ENCODE assay signal across 13 cellular contexts in genomic region chr9:135898634-135899407, GRCh38. TPM values are rescaled to one million over a fixed set of nuclear protein-coding genes. Genes with fewer than 3 reads are reported as not detected.
DNase-seq lines count a peak whose midpoint lies in the region; ATAC-seq and TF ChIP-seq lines count a peak whose summit lies in the region.
"Had no signal": no experiment of that assay in that cellular context is flagged by ENCODE, and none has a peak within 500 bp of the region (broad histone marks: within the 10 kb centered on the region; RNA-seq: fewer than 3 reads in every experiment).

No MANE protein-coding gene starts in this region.

- H3K9ac ChIP-seq in KMS-11 (no peak overlapping the region), smooth muscle cell (ENCODE audit: low read depth) (no peak overlapping the region)

- no peaks in the 10 kb centered on the region for H3K9me3 Mint-ChIP-seq in activated naive CD4-positive, alpha-beta T cell treated with anti-CD3 and anti-CD28 coated beads, Interleukin-2, amount 50 U/mL, for 24 hours
- H3K9me3 Mint-ChIP-seq in osteocyte (ENCODE audit: unreplicated experiment): peaks cover 31% of the 10 kb centered on the region

- H3K4me3 Mint-ChIP-seq in activated naive CD4-positive, alpha-beta T cell treated with anti-CD3 and anti-CD28 coated beads, Interleukin-2, amount 50 U/mL, for 24 hours: peak overlapping the region; percentile 1
- no peak overlapping the region for H3K4me3 Mint-ChIP-seq in osteocyte (ENCODE audit: unreplicated experiment)
- H3K4me3 Mint-ChIP-seq: activated CD8-positive, alpha-beta memory T cell treated with anti-CD3 and anti-CD28 coated beads, Interleukin-2, amount 10 ng/mL, durations not matched to agents 7 days and 5 days; naive B cell had no signal

- H3K27me3 ChIP-seq in KMS-11 (ENCODE audit: insufficient read depth, low read depth): no peaks in the 10 kb centered on the region
- no peaks in the 10 kb centered on the region for H3K27me3 ChIP-seq in smooth muscle cell (ENCODE audit: low read depth)
- H3K27me3 ChIP-seq: BE2C, esophagus squamous epithelium had no signal

- no peak for ATAC-seq in HG02840 (IDR thresholded peaks at IDR 0.05; ENCODE audit: low FRiP score, unreplicated experiment)
- ATAC-seq: activated CD8-positive, alpha-beta memory T cell treated with anti-CD3 and anti-CD28 coated beads, Interleukin-2, amount 10 ng/mL, durations not matched to agents 7 days and 5 days had no signal

- no peaks in the 10 kb centered on the region for H3K27me3 Mint-ChIP-seq in activated naive CD4-positive, alpha-beta T cell treated with anti-CD3 and anti-CD28 coated beads, Interleukin-2, amount 50 U/mL, for 24 hours
- no peaks in the 10 kb centered on the region for H3K27me3 Mint-ChIP-seq in osteocyte (ENCODE audit: unreplicated experiment)
- H3K27me3 Mint-ChIP-seq: activated CD8-positive, alpha-beta memory T cell treated with anti-CD3 and anti-CD28 coated beads, Interleukin-2, amount 10 ng/mL, durations not matched to agents 7 days and 5 days; naive B cell had no signal

- H3K36me3 ChIP-seq in KMS-11 (ENCODE audit: insufficient read depth) (no peaks in the 10 kb centered on the region), smooth muscle cell (ENCODE audit: low read depth) (no peaks in the 10 kb centered on the region)

- H2AFZ ChIP-seq in KMS-11 (ENCODE audit: low read depth) (no peak overlapping the region), smooth muscle cell (ENCODE audit: low read depth) (no peak overlapping the region)

- H3K4me1 Mint-ChIP-seq in activated naive CD4-positive, alpha-beta T cell treated with anti-CD3 and anti-CD28 coated beads, Interleukin-2, amount 50 U/mL, for 24 hours: peaks cover 86% of the 10 kb centered on the region
- peaks cover 13% of the 10 kb centered on the region for H3K4me1 Mint-ChIP-seq in osteocyte (ENCODE audit: unreplicated experiment)

- peak overlapping the region; percentile 31; the same call in 1 of the 2 replicates for H3K4me2 ChIP-seq in KMS-11
- no peak overlapping the region for H3K4me2 ChIP-seq in smooth muscle cell

- peaks cover 66% of the 10 kb centered on the region; the same call in 1 of the 2 replicates for H3K79me2 ChIP-seq in KMS-11 (ENCODE audit: insufficient read depth, low read depth)
- H3K79me2 ChIP-seq in smooth muscle cell (ENCODE audit: low read depth): peaks cover 100% of the 10 kb centered on the region

- peaks cover 13% of the 10 kb centered on the region for H3K4me1 ChIP-seq in KMS-11 (ENCODE audit: low read depth, poor library complexity, severe bottlenecking)
- peaks cover 3% of the 10 kb centered on the region for H3K4me1 ChIP-seq in smooth muscle cell (ENCODE audit: low read depth)
- H3K4me1 ChIP-seq: BE2C had no signal

- no peak for DNase-seq in activated naive CD4-positive, alpha-beta T cell treated with Interleukin-2 at 50 U/mL for 16 hours
- peak; percentile 59 for DNase-seq in dedifferentiated amniotic fluid mesenchymal stem cell (ENCODE audit: extremely low spot score)
- no peak for DNase-seq in smooth muscle cell (lab: John Stamatoyannopoulos, UW; ENCODE audit: unreplicated experiment)
- no peak for DNase-seq in osteocyte (ENCODE audit: extremely low spot score, unreplicated experiment)
- no peak for DNase-seq in epidermal melanocyte (ENCODE audit: insufficient read length, low spot score)
- DNase-seq: activated CD8-positive, alpha-beta memory T cell treated with anti-CD3 and anti-CD28 coated beads, Interleukin-2, amount 10 ng/mL, durations not matched to agents 7 days and 5 days; BE2C; esophagus squamous epithelium; naive B cell had no signal

- H3F3A ChIP-seq in smooth muscle cell (ENCODE audit: low read depth): no peaks in the 10 kb centered on the region

- H3K36me3 Mint-ChIP-seq in activated naive CD4-positive, alpha-beta T cell treated with anti-CD3 and anti-CD28 coated beads, Interleukin-2, amount 50 U/mL, for 24 hours: peaks cover 19% of the 10 kb centered on the region
- H3K36me3 Mint-ChIP-seq in osteocyte (ENCODE audit: unreplicated experiment): peaks cover 26% of the 10 kb centered on the region
- H3K36me3 Mint-ChIP-seq: naive B cell had no signal

- no peak overlapping the region for H3K4me3 ChIP-seq in KMS-11 (IDR thresholded peaks at IDR 0.05; ENCODE audit: insufficient read depth, low read depth, low read length)
- no peak overlapping the region for H3K4me3 ChIP-seq in smooth muscle cell
- H3K4me3 ChIP-seq: esophagus squamous epithelium, skin epidermis had no signal

- 68% methylated on average over 11 of the region's 11 CpGs for WGBS in smooth muscle cell (ENCODE audit: low lambda C conversion rate)

- H3K27ac Mint-ChIP-seq in activated naive CD4-positive, alpha-beta T cell treated with anti-CD3 and anti-CD28 coated beads, Interleukin-2, amount 50 U/mL, for 24 hours: no peak overlapping the region
- H3K27ac Mint-ChIP-seq in osteocyte (ENCODE audit: unreplicated experiment): no peak overlapping the region
- H3K27ac Mint-ChIP-seq: activated CD8-positive, alpha-beta memory T cell treated with anti-CD3 and anti-CD28 coated beads, Interleukin-2, amount 10 ng/mL, durations not matched to agents 7 days and 5 days had no signal

- no peaks in the 10 kb centered on the region for H3K9me3 ChIP-seq in smooth muscle cell (replicated peaks; ENCODE audit: low read depth)
- H3K9me3 ChIP-seq: esophagus squamous epithelium had no signal

- H4K20me1 ChIP-seq in KMS-11 (ENCODE audit: insufficient read depth) (no peaks in the 10 kb centered on the region), smooth muscle cell (ENCODE audit: low read depth) (peaks cover 99% of the 10 kb centered on the region)

- no peak overlapping the region for H3K27ac ChIP-seq in KMS-11
- peak overlapping the region; percentile 12 for H3K27ac ChIP-seq in smooth muscle cell (ENCODE audit: low read depth)
- H3K27ac ChIP-seq: esophagus squamous epithelium, skin epidermis had no signal

- TF ChIP-seq CTCF in KMS-11 (conservative IDR thresholded peaks at IDR 0.05; ENCODE audit: low read depth, low read length) (no peak), smooth muscle cell (IDR thresholded peaks at IDR 0.05; ENCODE audit: borderline replicate concordance, insufficient read depth, poor library complexity, severe bottlenecking) (no peak), osteocyte (IDR thresholded peaks at IDR 0.05) (no peak)

RNA-seq across cellular contexts. Expression of gene CAMSAP1, which starts 8.5 kb away (rescaled TPM):
- total RNA-seq in smooth muscle cell (15.1 and 17.8 TPM in 2 replicates), osteocyte (34.4 and 37.1 TPM in 2 replicates)
- polyA plus RNA-seq in smooth muscle cell: 5.3 and 5.4 TPM in 2 replicates
